In genomic region chr3:8490079-8490552, GRCh38 we compare ENCODE assay signal across 13 cellular contexts. TPM values are rescaled to one million over a fixed set of nuclear protein-coding genes. Genes with fewer than 3 reads are reported as not detected.
DNase-seq lines count a peak whose midpoint lies in the region; ATAC-seq and TF ChIP-seq lines count a peak whose summit lies in the region.
"Had no signal": no experiment of that assay in that cellular context is flagged by ENCODE, and none has a peak within 500 bp of the region (broad histone marks: within the 10 kb centered on the region; RNA-seq: fewer than 3 reads in every experiment).

No MANE protein-coding gene starts in this region.

- ATAC-seq in HG03280 (IDR thresholded peaks at IDR 0.05; ENCODE audit: unreplicated experiment), result no peak
- ATAC-seq: left colon; stimulated activated effector memory CD8-positive, alpha-beta T cell treated with anti-CD3 and anti-CD28 coated beads, Interleukin-12 subunit alpha, Interleukin-12 subunit beta, amount 100 ng/mL, for 72 hours had no signal

- H3K36me3 Mint-ChIP-seq in HFFc6 (ENCODE audit: low read depth), result peaks cover 3% of the 10 kb centered on the region
- H3K36me3 Mint-ChIP-seq: stimulated activated effector memory CD8-positive, alpha-beta T cell treated with anti-CD3 and anti-CD28 coated beads, Interleukin-12 subunit alpha, Interleukin-12 subunit beta, amount 100 ng/mL, for 72 hours had no signal

- H3K27me3 Mint-ChIP-seq in HFFc6 (ENCODE audit: insufficient read depth), result peaks cover 1% of the 10 kb centered on the region; the same call in 1 of the 2 replicates

- DNase-seq in A172 (ENCODE audit: low spot score) (peak; percentile 83), HFFc6 (peak; percentile 85), astrocyte of the hippocampus (ENCODE audit: low read depth, low spot score) (peak; percentile 87), kidney glomerular epithelial cell (lab: John Stamatoyannopoulos, UW) (peak; percentile 98), SHP77 treated with DMSO at 0.1 percent for 48 hours (lab: John Stamatoyannopoulos, UW) (no peak), putamen (ENCODE audit: low spot score) (no peak)
- DNase-seq in stimulated activated CD4-positive, alpha-beta T cell treated with anti-CD3 and anti-CD28 coated beads, Interleukin-4, amount 100 ng/mL, for 1 hour, result no peak
- DNase-seq: left colon, NCI-H1930 had no signal

- H3K4me3 Mint-ChIP-seq in HFFc6, result peak overlapping the region; percentile 28
- H3K4me3 Mint-ChIP-seq: B cell; stimulated activated effector memory CD8-positive, alpha-beta T cell treated with anti-CD3 and anti-CD28 coated beads, Interleukin-12 subunit alpha, Interleukin-12 subunit beta, amount 100 ng/mL, for 72 hours; T-helper 1 cell treated with Interleukin-12 subunit alpha and Interleukin-12 subunit beta and Interleukin-4 antibody, amounts not matched to agents 30 μg/mL and 1 μg/mL, for 36 hours had no signal

- peaks cover 66% of the 10 kb centered on the region for H3K4me1 Mint-ChIP-seq in HFFc6 (ENCODE audit: low read depth)
- H3K4me1 Mint-ChIP-seq: B cell had no signal

- no peak for TF ChIP-seq CTCF in HFFc6 (IDR thresholded peaks at IDR 0.05)

- H3K9me3 Mint-ChIP-seq in HFFc6, result peaks cover 4% of the 10 kb centered on the region; the same call in 1 of the 2 replicates
- H3K9me3 Mint-ChIP-seq: stimulated activated effector memory CD8-positive, alpha-beta T cell treated with anti-CD3 and anti-CD28 coated beads, Interleukin-12 subunit alpha, Interleukin-12 subunit beta, amount 100 ng/mL, for 72 hours; T-helper 1 cell treated with Interleukin-12 subunit alpha and Interleukin-12 subunit beta and Interleukin-4 antibody, amounts not matched to agents 30 μg/mL and 1 μg/mL, for 36 hours had no signal

- peak overlapping the region; percentile 92 for H3K27ac Mint-ChIP-seq in HFFc6
- H3K27ac Mint-ChIP-seq: B cell; stimulated activated effector memory CD8-positive, alpha-beta T cell treated with anti-CD3 and anti-CD28 coated beads, Interleukin-12 subunit alpha, Interleukin-12 subunit beta, amount 100 ng/mL, for 72 hours; T-helper 1 cell treated with Interleukin-12 subunit alpha and Interleukin-12 subunit beta and Interleukin-4 antibody, amounts not matched to agents 30 μg/mL and 1 μg/mL, for 36 hours had no signal

RNA-seq across cellular contexts. Expression of gene LMCD1, which starts 11.5 kb away (rescaled TPM):
- 3.9 and 8.4 TPM in 2 replicates for total RNA-seq in A172 (2014; rRNA removed; shearing (Covaris generic))
- total RNA-seq in HFFc6 (2021; fragmentation: NEBNext Ultra II Directional; extraction: Animal tissue kit (Norgen Biotek cat#: 25700)), result 10 to 100 TPM; 20.1 to 50.6 (median 23.3) TPM

Comparison
In these comparisons a context has a peak if more than half of its experiments do, and no peak if none do; other contexts are left out.
1. DNase-seq: peak in A172 (single experiment), HFFc6 (single experiment), astrocyte of the hippocampus (single experiment) and kidney glomerular epithelial cell (single experiment); none in SHP77 treated with DMSO at 0.1 percent for 48 hours (single experiment), putamen (single experiment) and stimulated activated CD4-positive, alpha-beta T cell treated with anti-CD3 and anti-CD28 coated beads, Interleukin-4, amount 100 ng/mL, for 1 hour (single experiment).